ENCODE assay signal across 8 cellular contexts in genomic region chr5:170552486-170553122, GRCh38. TPM values are rescaled to one million over a fixed set of nuclear protein-coding genes. Genes with fewer than 3 reads are reported as not detected.
A peak's percentile ranks its signal among the peaks of the same experiment; 100 is the strongest.
DNase-seq lines count a peak whose midpoint lies in the region; ATAC-seq and TF ChIP-seq lines count a peak whose summit lies in the region.

No MANE protein-coding gene starts in this region.

- no peak overlapping the region for H3K4me3 ChIP-seq in choroid plexus epithelial cell (ENCODE audit: low read depth, low read length)
- H3K4me3 ChIP-seq in tibial artery, result no peak overlapping the region

- no peaks in the 10 kb centered on the region for H3K36me3 ChIP-seq in tibial artery

- H3K4me1 ChIP-seq in tibial artery, result peaks cover 0 to 6% (median 3%) of the 10 kb centered on the region in 4 donors

- H3K27me3 ChIP-seq in layer of hippocampus (ENCODE audit: control insufficient read depth, insufficient read depth, low read length) (no peaks in the 10 kb centered on the region), tibial artery (peaks cover 0 to 14% of the 10 kb centered on the region in 2 donors)

- ATAC-seq in HG02588 (IDR thresholded peaks at IDR 0.05; ENCODE audit: unreplicated experiment) (no peak), HG02798 (IDR thresholded peaks at IDR 0.05; ENCODE audit: poor library complexity, unreplicated experiment) (no peak)

- TF ChIP-seq CTCF in choroid plexus epithelial cell (conservative IDR thresholded peaks at IDR 0.05; ENCODE audit: low read depth, low read length), result peak; percentile 38
- TF ChIP-seq CTCF in tibial artery (IDR thresholded peaks at IDR 0.05), result no peak

- DNase-seq in LHCN-M2 (ENCODE audit: low read depth) (peak; percentile 9), choroid plexus epithelial cell (ENCODE audit: low read depth) (peak; percentile 90), tibial artery (peak; percentile 58 to 76), NCI-H187 treated with DMSO at 0.1 percent for 48 hours (lab: John Stamatoyannopoulos, UW) (no peak), COLO829 (ENCODE audit: low spot score) (no peak)

- H3K9me3 ChIP-seq in tibial artery, result no peaks in the 10 kb centered on the region

- peak overlapping the region; percentile 4 for H3K27ac ChIP-seq in layer of hippocampus (ENCODE audit: low read depth, low read length)
- no peak overlapping the region for H3K27ac ChIP-seq in tibial artery

- intact Hi-C loops in tibial artery (cut with DNase I; ENCODE audit: low total_unique reads), result no loop called here

RNA-seq across cellular contexts. Expression of gene KCNIP1, which starts 48.8 kb away (rescaled TPM):
- total RNA-seq in LHCN-M2 (2014; rRNA removed), result not detected in 2 replicates
- polyA plus RNA-seq in LHCN-M2 (2012), result not detected

Comparison
In these comparisons a context has a peak if more than half of its experiments do, and no peak if none do; other contexts are left out.
1. DNase-seq: peak in LHCN-M2 (single experiment), choroid plexus epithelial cell (single experiment) and tibial artery (2 of 2); none in NCI-H187 treated with DMSO at 0.1 percent for 48 hours (single experiment) and COLO829 (single experiment).